ENCODE assay signal across 1 cellular context in the genomic region with DNA sequence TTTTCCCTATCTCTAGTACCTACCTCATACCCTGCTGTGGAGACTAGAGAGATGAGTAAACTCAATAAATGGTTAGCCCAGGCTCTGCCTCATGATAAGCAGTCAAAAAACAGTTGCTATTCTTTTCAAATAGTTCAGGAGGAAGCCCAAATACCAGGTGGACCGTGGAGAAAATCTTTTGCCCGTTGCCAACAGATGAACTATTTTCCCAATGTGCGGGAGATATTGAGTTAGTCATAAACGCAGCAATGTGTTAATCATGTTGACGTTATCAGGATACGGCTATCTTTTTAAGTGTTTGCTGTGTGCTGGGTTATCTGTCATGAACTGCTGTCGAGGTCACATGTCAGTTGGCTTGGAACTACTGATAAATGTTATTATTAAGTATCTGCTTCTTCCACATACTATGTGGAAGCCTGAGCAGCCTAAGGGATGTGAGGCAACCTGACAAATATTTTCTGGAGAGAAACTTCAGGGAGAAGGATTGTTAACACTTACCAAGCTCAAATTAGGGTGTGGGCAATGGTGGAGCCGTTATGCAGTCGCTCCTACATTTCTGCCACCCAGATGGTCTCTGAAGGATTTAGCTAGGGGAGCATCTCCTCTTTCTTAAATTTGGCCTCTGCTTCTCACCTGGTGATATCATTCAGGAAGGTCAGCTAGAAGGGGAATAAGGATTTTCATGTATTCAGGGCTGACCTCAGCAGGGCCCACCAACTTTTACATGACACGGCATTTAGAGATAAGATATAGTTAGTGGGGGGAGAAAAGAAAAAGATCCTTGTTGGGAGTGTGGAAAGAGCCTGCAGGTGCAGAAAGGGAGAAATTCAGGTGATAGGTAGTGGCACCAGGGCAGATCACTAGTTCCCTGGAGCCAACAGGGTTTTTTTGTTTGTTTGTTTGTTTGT.
TF ChIP-seq lines count a peak whose summit lies in the region.

No MANE protein-coding gene starts in this region.

TF ChIP-seq in K562, 482 proteins besides CTCF, POLR2A, EP300 and RAD21 (continued from another document and continues in another):
- TF ChIP-seq HNRNPLL (IDR thresholded peaks at IDR 0.05; ENCODE audit: low read depth, low read length, poor library complexity, severe bottlenecking) (peak; percentile 17), ZNF282 (CRISPR knock-in tag; IDR thresholded peaks at IDR 0.05) (no peak), U2AF2 (optimal IDR thresholded peaks at IDR 0.05; ENCODE audit: low read depth, low read length) (no peak), ZNF140 (CRISPR knock-in tag; IDR thresholded peaks at IDR 0.05) (no peak), TEAD1 (CRISPR knock-in tag; IDR thresholded peaks at IDR 0.05) (peak; percentile 87 to 95), LCOR (CRISPR knock-in tag; IDR thresholded peaks at IDR 0.05) (peak; percentile 98), HOXB6 (CRISPR knock-in tag; IDR thresholded peaks at IDR 0.05; ENCODE audit: borderline replicate concordance) (no peak), ZNF354B (CRISPR knock-in tag; IDR thresholded peaks at IDR 0.05) (peak; percentile 31; the same call in 1 of the 2 replicates), DACH1 (IDR thresholded peaks at IDR 0.05; ENCODE audit: partially characterized antibody) (peak; percentile 99), MTA2 (IDR thresholded peaks at IDR 0.05; ENCODE audit: low read depth) (peak; percentile 100), ETV5 (CRISPR knock-in tag; IDR thresholded peaks at IDR 0.05; ENCODE audit: low read depth) (peak; percentile 83), MECOM (CRISPR knock-in tag; IDR thresholded peaks at IDR 0.05) (peak; percentile 82), CBFB (CRISPR knock-in tag; IDR thresholded peaks at IDR 0.05) (no peak), ZC3H4 (CRISPR knock-in tag; IDR thresholded peaks at IDR 0.05; ENCODE audit: borderline replicate concordance) (no peak), ZNF79 (CRISPR knock-in tag; IDR thresholded peaks at IDR 0.05; ENCODE audit: low read depth) (no peak), NEUROD1 (IDR thresholded peaks at IDR 0.05; ENCODE audit: borderline replicate concordance, low read depth, low read length, partially characterized antibody) (peak; percentile 80), ZNF57 (CRISPR knock-in tag; IDR thresholded peaks at IDR 0.05) (no peak), PTRF (tag; IDR thresholded peaks at IDR 0.05) (no peak), HDAC2 (IDR thresholded peaks at IDR 0.05) (peak; percentile 99), SMAD3 (CRISPR knock-in tag; conservative IDR thresholded peaks at IDR 0.05) (peak; percentile 95), ZNF75A (CRISPR knock-in tag; IDR thresholded peaks at IDR 0.05) (0 out of 2 replicates have a peak, but pooled peaks have one; percentile 32), MBD2 (IDR thresholded peaks at IDR 0.05; ENCODE audit: borderline replicate concordance, low read depth) (peak; percentile 93), C11orf30 (IDR thresholded peaks at IDR 0.05; ENCODE audit: low read depth) (peak; percentile 42; the same call in 1 of the 2 replicates), FOXK2 (conservative IDR thresholded peaks at IDR 0.05 in 1 of 2, IDR thresholded peaks at IDR 0.05 in 1 of 2; ENCODE audit: low read depth in 2 of 2) (peak; percentile 76 to 77; a peak in 3 of 4 replicates), PCBP2 (IDR thresholded peaks at IDR 0.05; ENCODE audit: low read depth, low read length, poor library complexity, severe bottlenecking) (no peak), ZNF12 (CRISPR knock-in tag; IDR thresholded peaks at IDR 0.05) (peak; percentile 45; the same call in 1 of the 2 replicates), ZNF644 (tag; IDR thresholded peaks at IDR 0.05; ENCODE audit: low read depth) (peak; percentile 97), ZNF239 (CRISPR knock-in tag; IDR thresholded peaks at IDR 0.05) (peak; percentile 70), NR4A1 (CRISPR knock-in tag; IDR thresholded peaks at IDR 0.05) (no peak), NR4A1 (tag; IDR thresholded peaks at IDR 0.05) (peak; percentile 96), ZNF133 (CRISPR knock-in tag; IDR thresholded peaks at IDR 0.05) (no peak), EHMT2 (IDR thresholded peaks at IDR 0.05) (peak; percentile 57; the same call in 1 of the 2 replicates), ZFP30 (CRISPR knock-in tag; IDR thresholded peaks at IDR 0.05; ENCODE audit: borderline replicate concordance) (no peak), SMARCE1 (IDR thresholded peaks at IDR 0.05) (peak; percentile 100), ZNF121 (CRISPR knock-in tag; conservative IDR thresholded peaks at IDR 0.05) (no peak), ZEB2 (IDR thresholded peaks at IDR 0.05) (peak; percentile 87), PCBP1 (IDR thresholded peaks at IDR 0.05; ENCODE audit: low read depth, low read length, poor library complexity, severe bottlenecking) (no peak), PTTG1 (tag; IDR thresholded peaks at IDR 0.05; ENCODE audit: low read depth) (no peak), RUNX1 (IDR thresholded peaks at IDR 0.05; ENCODE audit: low read depth) (peak; percentile 80), NR2F6 (CRISPR knock-in tag; IDR thresholded peaks at IDR 0.05) (no peak), MEIS2 (IDR thresholded peaks at IDR 0.05; ENCODE audit: partially characterized antibody) (peak; percentile 100), NR3C1 (CRISPR knock-in tag; IDR thresholded peaks at IDR 0.05) (no peak), ZNF184 (CRISPR knock-in tag; IDR thresholded peaks at IDR 0.05) (peak; percentile 97), CBX3 (IDR thresholded peaks at IDR 0.05; ENCODE audit: borderline replicate concordance in 1 of 2, low read length in 2 of 2) (peak in 1 of 2 experiments; percentile 96; a peak in 2 of 3 replicates), ZNF780A (CRISPR knock-in tag; IDR thresholded peaks at IDR 0.05) (no peak), STAT5A (IDR thresholded peaks at IDR 0.05; ENCODE audit: borderline replicate concordance, low read length) (peak; percentile 99), ATF7 (IDR thresholded peaks at IDR 0.05) (peak; percentile 91), ADNP (tag; IDR thresholded peaks at IDR 0.05) (peak; percentile 70; the same call in 1 of the 2 replicates), KDM1A (IDR thresholded peaks at IDR 0.05) (peak; percentile 98), BHLHE40 (IDR thresholded peaks at IDR 0.05; ENCODE audit: low read length) (peak; percentile 98)
- TF ChIP-seq, protein P1, sequence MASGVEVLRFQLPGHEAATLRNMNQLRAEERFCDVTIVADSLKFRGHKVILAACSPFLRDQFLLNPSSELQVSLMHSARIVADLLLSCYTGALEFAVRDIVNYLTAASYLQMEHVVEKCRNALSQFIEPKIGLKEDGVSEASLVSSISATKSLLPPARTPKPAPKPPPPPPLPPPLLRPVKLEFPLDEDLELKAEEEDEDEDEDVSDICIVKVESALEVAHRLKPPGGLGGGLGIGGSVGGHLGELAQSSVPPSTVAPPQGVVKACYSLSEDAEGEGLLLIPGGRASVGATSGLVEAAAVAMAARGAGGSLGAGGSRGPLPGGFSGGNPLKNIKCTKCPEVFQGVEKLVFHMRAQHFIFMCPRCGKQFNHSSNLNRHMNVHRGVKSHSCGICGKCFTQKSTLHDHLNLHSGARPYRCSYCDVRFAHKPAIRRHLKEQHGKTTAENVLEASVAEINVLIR (CRISPR knock-in tag; IDR thresholded peaks at IDR 0.05): no peak
- TF ChIP-seq, protein P2, sequence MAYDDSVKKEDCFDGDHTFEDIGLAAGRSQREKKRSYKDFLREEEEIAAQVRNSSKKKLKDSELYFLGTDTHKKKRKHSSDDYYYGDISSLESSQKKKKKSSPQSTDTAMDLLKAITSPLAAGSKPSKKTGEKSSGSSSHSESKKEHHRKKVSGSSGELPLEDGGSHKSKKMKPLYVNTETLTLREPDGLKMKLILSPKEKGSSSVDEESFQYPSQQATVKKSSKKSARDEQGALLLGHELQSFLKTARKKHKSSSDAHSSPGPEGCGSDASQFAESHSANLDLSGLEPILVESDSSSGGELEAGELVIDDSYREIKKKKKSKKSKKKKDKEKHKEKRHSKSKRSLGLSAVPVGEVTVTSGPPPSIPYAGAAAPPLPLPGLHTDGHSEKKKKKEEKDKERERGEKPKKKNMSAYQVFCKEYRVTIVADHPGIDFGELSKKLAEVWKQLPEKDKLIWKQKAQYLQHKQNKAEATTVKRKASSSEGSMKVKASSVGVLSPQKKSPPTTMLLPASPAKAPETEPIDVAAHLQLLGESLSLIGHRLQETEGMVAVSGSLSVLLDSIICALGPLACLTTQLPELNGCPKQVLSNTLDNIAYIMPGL (CRISPR knock-in tag; IDR thresholded peaks at IDR 0.05): no peak
- TF ChIP-seq, protein P3, sequence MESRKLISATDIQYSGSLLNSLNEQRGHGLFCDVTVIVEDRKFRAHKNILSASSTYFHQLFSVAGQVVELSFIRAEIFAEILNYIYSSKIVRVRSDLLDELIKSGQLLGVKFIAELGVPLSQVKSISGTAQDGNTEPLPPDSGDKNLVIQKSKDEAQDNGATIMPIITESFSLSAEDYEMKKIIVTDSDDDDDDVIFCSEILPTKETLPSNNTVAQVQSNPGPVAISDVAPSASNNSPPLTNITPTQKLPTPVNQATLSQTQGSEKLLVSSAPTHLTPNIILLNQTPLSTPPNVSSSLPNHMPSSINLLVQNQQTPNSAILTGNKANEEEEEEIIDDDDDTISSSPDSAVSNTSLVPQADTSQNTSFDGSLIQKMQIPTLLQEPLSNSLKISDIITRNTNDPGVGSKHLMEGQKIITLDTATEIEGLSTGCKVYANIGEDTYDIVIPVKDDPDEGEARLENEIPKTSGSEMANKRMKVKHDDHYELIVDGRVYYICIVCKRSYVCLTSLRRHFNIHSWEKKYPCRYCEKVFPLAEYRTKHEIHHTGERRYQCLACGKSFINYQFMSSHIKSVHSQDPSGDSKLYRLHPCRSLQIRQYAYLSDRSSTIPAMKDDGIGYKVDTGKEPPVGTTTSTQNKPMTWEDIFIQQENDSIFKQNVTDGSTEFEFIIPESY (CRISPR knock-in tag; IDR thresholded peaks at IDR 0.05): peak; percentile 43
- TF ChIP-seq, protein P4, sequence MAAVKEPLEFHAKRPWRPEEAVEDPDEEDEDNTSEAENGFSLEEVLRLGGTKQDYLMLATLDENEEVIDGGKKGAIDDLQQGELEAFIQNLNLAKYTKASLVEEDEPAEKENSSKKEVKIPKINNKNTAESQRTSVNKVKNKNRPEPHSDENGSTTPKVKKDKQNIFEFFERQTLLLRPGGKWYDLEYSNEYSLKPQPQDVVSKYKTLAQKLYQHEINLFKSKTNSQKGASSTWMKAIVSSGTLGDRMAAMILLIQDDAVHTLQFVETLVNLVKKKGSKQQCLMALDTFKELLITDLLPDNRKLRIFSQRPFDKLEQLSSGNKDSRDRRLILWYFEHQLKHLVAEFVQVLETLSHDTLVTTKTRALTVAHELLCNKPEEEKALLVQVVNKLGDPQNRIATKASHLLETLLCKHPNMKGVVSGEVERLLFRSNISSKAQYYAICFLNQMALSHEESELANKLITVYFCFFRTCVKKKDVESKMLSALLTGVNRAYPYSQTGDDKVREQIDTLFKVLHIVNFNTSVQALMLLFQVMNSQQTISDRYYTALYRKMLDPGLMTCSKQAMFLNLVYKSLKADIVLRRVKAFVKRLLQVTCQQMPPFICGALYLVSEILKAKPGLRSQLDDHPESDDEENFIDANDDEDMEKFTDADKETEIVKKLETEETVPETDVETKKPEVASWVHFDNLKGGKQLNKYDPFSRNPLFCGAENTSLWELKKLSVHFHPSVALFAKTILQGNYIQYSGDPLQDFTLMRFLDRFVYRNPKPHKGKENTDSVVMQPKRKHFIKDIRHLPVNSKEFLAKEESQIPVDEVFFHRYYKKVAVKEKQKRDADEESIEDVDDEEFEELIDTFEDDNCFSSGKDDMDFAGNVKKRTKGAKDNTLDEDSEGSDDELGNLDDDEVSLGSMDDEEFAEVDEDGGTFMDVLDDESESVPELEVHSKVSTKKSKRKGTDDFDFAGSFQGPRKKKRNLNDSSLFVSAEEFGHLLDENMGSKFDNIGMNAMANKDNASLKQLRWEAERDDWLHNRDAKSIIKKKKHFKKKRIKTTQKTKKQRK (IDR thresholded peaks at IDR 0.05; ENCODE audit: borderline replicate concordance, low read depth, low read length): no peak
- TF ChIP-seq, protein P5, sequence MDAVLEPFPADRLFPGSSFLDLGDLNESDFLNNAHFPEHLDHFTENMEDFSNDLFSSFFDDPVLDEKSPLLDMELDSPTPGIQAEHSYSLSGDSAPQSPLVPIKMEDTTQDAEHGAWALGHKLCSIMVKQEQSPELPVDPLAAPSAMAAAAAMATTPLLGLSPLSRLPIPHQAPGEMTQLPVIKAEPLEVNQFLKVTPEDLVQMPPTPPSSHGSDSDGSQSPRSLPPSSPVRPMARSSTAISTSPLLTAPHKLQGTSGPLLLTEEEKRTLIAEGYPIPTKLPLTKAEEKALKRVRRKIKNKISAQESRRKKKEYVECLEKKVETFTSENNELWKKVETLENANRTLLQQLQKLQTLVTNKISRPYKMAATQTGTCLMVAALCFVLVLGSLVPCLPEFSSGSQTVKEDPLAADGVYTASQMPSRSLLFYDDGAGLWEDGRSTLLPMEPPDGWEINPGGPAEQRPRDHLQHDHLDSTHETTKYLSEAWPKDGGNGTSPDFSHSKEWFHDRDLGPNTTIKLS (IDR thresholded peaks at IDR 0.05; ENCODE audit: borderline replicate concordance, low read depth): no peak
- TF ChIP-seq, protein P6, sequence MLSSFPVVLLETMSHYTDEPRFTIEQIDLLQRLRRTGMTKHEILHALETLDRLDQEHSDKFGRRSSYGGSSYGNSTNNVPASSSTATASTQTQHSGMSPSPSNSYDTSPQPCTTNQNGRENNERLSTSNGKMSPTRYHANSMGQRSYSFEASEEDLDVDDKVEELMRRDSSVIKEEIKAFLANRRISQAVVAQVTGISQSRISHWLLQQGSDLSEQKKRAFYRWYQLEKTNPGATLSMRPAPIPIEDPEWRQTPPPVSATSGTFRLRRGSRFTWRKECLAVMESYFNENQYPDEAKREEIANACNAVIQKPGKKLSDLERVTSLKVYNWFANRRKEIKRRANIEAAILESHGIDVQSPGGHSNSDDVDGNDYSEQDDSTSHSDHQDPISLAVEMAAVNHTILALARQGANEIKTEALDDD (IDR thresholded peaks at IDR 0.05): peak; percentile 98
- TF ChIP-seq, protein P7, sequence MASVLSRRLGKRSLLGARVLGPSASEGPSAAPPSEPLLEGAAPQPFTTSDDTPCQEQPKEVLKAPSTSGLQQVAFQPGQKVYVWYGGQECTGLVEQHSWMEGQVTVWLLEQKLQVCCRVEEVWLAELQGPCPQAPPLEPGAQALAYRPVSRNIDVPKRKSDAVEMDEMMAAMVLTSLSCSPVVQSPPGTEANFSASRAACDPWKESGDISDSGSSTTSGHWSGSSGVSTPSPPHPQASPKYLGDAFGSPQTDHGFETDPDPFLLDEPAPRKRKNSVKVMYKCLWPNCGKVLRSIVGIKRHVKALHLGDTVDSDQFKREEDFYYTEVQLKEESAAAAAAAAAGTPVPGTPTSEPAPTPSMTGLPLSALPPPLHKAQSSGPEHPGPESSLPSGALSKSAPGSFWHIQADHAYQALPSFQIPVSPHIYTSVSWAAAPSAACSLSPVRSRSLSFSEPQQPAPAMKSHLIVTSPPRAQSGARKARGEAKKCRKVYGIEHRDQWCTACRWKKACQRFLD (CRISPR knock-in tag; IDR thresholded peaks at IDR 0.05): peak; percentile 99
- TF ChIP-seq, protein P8, sequence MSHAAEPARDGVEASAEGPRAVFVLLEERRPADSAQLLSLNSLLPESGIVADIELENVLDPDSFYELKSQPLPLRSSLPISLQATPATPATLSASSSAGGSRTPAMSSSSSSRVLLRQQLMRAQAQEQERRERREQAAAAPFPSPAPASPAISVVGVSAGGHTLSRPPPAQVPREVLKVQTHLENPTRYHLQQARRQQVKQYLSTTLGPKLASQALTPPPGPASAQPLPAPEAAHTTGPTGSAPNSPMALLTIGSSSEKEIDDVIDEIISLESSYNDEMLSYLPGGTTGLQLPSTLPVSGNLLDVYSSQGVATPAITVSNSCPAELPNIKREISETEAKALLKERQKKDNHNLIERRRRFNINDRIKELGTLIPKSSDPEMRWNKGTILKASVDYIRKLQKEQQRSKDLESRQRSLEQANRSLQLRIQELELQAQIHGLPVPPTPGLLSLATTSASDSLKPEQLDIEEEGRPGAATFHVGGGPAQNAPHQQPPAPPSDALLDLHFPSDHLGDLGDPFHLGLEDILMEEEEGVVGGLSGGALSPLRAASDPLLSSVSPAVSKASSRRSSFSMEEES (CRISPR knock-in tag; IDR thresholded peaks at IDR 0.05): peak; percentile 76
